In the genomic region with DNA sequence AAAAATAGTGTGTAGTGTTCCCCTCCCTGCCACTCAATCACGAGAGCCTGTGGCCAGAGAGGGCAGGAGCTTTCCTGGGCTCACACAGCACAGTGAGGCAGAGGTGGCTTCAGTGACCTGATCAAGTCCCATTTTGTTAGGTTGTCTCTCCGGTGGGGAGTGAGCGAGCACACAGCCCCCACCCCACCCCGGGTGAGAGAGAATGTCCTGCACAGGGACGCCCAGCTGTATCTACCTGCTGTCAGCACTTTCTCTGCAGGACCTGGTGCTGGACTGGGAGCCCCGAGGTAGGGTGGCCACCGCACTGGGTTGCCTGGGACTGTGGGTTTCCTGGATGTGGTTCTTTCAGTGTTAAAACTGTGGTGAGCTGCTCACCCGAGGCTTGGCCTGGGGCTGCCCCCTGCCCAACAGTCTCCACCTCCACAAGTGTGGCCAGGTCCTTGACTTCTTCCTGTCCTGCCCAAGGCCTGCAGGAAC, we compare ENCODE assay signal across 1 cellular context.
TF ChIP-seq lines count a peak whose summit lies in the region.

No MANE protein-coding gene starts in this region.

TF ChIP-seq in SK-N-SH, 30 proteins besides CTCF, POLR2A, EP300 and RAD21 (continued from another document):
- TF ChIP-seq ZBTB33 (IDR thresholded peaks at IDR 0.05; ENCODE audit: borderline replicate concordance, low read depth) (no peak), YY1 (IDR thresholded peaks at IDR 0.05; ENCODE audit: low read depth) (no peak), FOSL2 (IDR thresholded peaks at IDR 0.05; ENCODE audit: borderline replicate concordance, low read depth) (no peak)
